Comparison of ENCODE assay signal across 19 cellular contexts in genomic region chr20:63021356-63022321, GRCh38. TPM values are rescaled to one million over a fixed set of nuclear protein-coding genes. Genes with fewer than 3 reads are reported as not detected.
"Had no signal": no experiment of that assay in that cellular context is flagged by ENCODE, and none has a peak within 500 bp of the region (broad histone marks: within the 10 kb centered on the region; RNA-seq: fewer than 3 reads in every experiment).

No MANE protein-coding gene starts in this region.

- H3K4me3 Mint-ChIP-seq: activated CD8-positive, alpha-beta memory T cell treated with anti-CD3 and anti-CD28 coated beads, Interleukin-2, amount 10 ng/mL, durations not matched to agents 7 days and 5 days; activated naive CD8-positive, alpha-beta T cell treated with anti-CD3 and anti-CD28 coated beads for 36 hours; activated T-cell treated with anti-CD3 and anti-CD28 coated beads, Interleukin-2, amount 50 U/mL, for 24 hours; natural killer cell treated with Interleukin-12 subunit alpha and Interleukin-12 subunit beta and Interleukin-15 and Interleukin-18, amount 100 ng/mL, for 72 hours had no signal

- H3K36me3 ChIP-seq: stomach, thoracic aorta had no signal

- H3K27ac ChIP-seq: epithelial cell of prostate, psoas muscle, stomach, thoracic aorta, VCaP had no signal

- H3K9me3 Mint-ChIP-seq: activated naive CD8-positive, alpha-beta T cell treated with anti-CD3 and anti-CD28 coated beads for 36 hours; activated T-cell treated with anti-CD3 and anti-CD28 coated beads, Interleukin-2, amount 50 U/mL, for 24 hours; natural killer cell treated with Interleukin-12 subunit alpha and Interleukin-12 subunit beta and Interleukin-15 and Interleukin-18, amount 100 ng/mL, for 72 hours had no signal

- H3K27ac Mint-ChIP-seq: activated CD8-positive, alpha-beta memory T cell treated with anti-CD3 and anti-CD28 coated beads, Interleukin-2, amount 10 ng/mL, durations not matched to agents 7 days and 5 days; activated naive CD8-positive, alpha-beta T cell treated with anti-CD3 and anti-CD28 coated beads for 36 hours; activated T-cell treated with anti-CD3 and anti-CD28 coated beads, Interleukin-2, amount 50 U/mL, for 24 hours; natural killer cell treated with Interleukin-12 subunit alpha and Interleukin-12 subunit beta and Interleukin-15 and Interleukin-18, amount 100 ng/mL, for 72 hours had no signal

- H3K4me3 ChIP-seq: psoas muscle, stomach, thoracic aorta had no signal

- H3K9me3 ChIP-seq: psoas muscle had no signal

- ATAC-seq: activated CD8-positive, alpha-beta memory T cell treated with anti-CD3 and anti-CD28 coated beads, Interleukin-2, amount 10 ng/mL, durations not matched to agents 7 days and 5 days; natural killer cell treated with Interleukin-12 subunit alpha and Interleukin-12 subunit beta and Interleukin-15 and Interleukin-18, amount 100 ng/mL, for 72 hours; psoas muscle; sciatic nerve had no signal

- H3K36me3 Mint-ChIP-seq: activated CD8-positive, alpha-beta memory T cell treated with anti-CD3 and anti-CD28 coated beads, Interleukin-2, amount 10 ng/mL, durations not matched to agents 7 days and 5 days; natural killer cell treated with Interleukin-12 subunit alpha and Interleukin-12 subunit beta and Interleukin-15 and Interleukin-18, amount 100 ng/mL, for 72 hours had no signal

- DNase-seq: activated CD4-positive, alpha-beta T cell treated with anti-CD3 and anti-CD28 coated beads, Interleukin-2, amount 50 U/mL, for 48 hours; activated CD8-positive, alpha-beta memory T cell treated with anti-CD3 and anti-CD28 coated beads, Interleukin-2, amount 10 ng/mL, durations not matched to agents 7 days and 5 days; activated effector memory CD4-positive, alpha-beta T cell treated with Interleukin-2 at 50 U/mL for 16 hours; activated naive CD8-positive, alpha-beta T cell treated with anti-CD3 and anti-CD28 coated beads for 36 hours; activated T-cell treated with anti-CD3 and anti-CD28 coated beads, Interleukin-2, amount 50 U/mL, for 24 hours; amygdala; mesenchymal stem cell; stomach had no signal

- H3K4me1 ChIP-seq: psoas muscle had no signal

- H3K4me1 Mint-ChIP-seq: activated CD8-positive, alpha-beta memory T cell treated with anti-CD3 and anti-CD28 coated beads, Interleukin-2, amount 10 ng/mL, durations not matched to agents 7 days and 5 days had no signal

RNA-seq across cellular contexts. Expression of gene BHLHE23, which starts 14.9 kb away (rescaled TPM):
- total RNA-seq: activated CD8-positive, alpha-beta memory T cell treated with anti-CD3 and anti-CD28 coated beads, Interleukin-2, amount 10 ng/mL, durations not matched to agents 7 days and 5 days; activated naive CD8-positive, alpha-beta T cell treated with anti-CD3 and anti-CD28 coated beads for 36 hours; bronchial epithelial cell; dermis microvascular lymphatic vessel endothelial cell; frontal cortex; natural killer cell treated with Interleukin-12 subunit alpha and Interleukin-12 subunit beta and Interleukin-15 and Interleukin-18, amount 100 ng/mL, for 72 hours; omental fat pad; psoas muscle; sciatic nerve; T-helper 1 cell treated with Interleukin-12 subunit alpha and Interleukin-12 subunit beta and Interleukin-4 antibody, amounts not matched to agents 30 ng/mL and 1 ng/mL, for 36 hours; thoracic aorta had no signal
- polyA plus RNA-seq: psoas muscle, stomach had no signal
